27 cellular contexts compared by ENCODE assay signal in the genomic region with DNA sequence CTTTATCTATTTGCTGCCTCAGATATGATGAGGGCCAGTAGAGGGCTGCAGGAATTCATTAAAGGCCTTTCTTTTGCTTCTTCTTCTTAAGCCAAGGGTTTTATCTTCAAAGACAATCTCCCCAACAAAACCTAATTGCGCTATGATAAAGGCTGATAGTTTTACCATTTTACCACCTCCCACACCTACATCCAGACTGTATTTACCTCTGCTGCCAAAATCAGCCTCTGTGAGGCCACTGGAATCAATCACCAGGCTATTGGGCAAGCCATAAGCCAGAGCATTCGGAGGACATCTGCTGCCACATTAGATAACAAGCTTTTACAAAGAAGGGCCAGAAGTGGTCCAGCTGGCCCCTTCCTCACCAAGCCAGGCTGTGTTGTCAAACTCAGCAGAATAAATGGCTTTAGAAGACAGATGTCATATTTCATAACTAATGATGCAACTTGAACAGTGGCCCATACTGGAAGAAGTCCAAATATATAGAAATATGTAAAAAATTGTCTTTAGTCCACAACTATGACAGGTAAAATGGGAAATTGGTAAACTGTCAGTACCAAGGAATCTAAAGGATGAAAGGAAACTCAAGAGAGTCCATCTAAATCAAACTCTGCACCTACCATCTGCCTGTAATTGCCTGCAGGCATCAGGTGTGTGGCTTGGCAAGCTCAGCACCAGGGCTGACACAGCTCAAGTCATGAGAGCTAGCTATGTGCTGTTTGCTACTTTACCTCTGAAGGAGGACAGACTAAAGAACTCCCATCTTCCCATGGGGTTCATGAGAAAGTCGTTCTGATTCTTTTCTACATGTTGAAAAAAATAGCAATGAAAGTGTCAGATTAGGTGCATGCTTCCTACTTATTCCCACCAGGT. TPM values are rescaled to one million over a fixed set of nuclear protein-coding genes. Genes with fewer than 3 reads are reported as not detected.
DNase-seq lines count a peak whose midpoint lies in the region; FAIRE-seq and TF ChIP-seq lines count a peak whose summit lies in the region.
"Had no signal": no experiment of that assay in that cellular context is flagged by ENCODE, and none has a peak within 500 bp of the region (broad histone marks: within the 10 kb centered on the region; RNA-seq: fewer than 3 reads in every experiment).

No MANE protein-coding gene starts in this region.

- no TSS peak for BruUV-seq in MCF 10A (replicated peaks; lab: Mats Ljungman, UMichigan)

- H3K27me3 Mint-ChIP-seq in MCF 10A (ENCODE audit: insufficient read depth, unreplicated experiment) (no peaks in the 10 kb centered on the region), brain (no peaks in the 10 kb centered on the region)
- H3K27me3 Mint-ChIP-seq in T-helper 2 cell treated with Interferon-gamma antibody and Interleukin-4, amounts not matched to agents 5 μg/mL and 100 μg/mL, for 36 hours (ENCODE audit: low read depth) = no peaks in the 10 kb centered on the region
- H3K27me3 Mint-ChIP-seq: activated CD8-positive, alpha-beta memory T cell treated with anti-CD3 and anti-CD28 coated beads, Interleukin-2, amount 10 ng/mL, durations not matched to agents 7 days and 5 days; activated naive CD4-positive, alpha-beta T cell treated with anti-CD3 and anti-CD28 coated beads, Interleukin-2, amount 50 U/mL, for 24 hours had no signal

- no peak overlapping the region for H3K9ac ChIP-seq in keratinocyte (ENCODE audit: control insufficient read depth, extremely low read depth, insufficient read depth, low read length)
- H3K9ac ChIP-seq: BLaER1 treated with 17β-estradiol and CSF1 and Interleukin-3, amounts not matched to agents 10 nM and 100 nM had no signal

- TF ChIP-seq CTCF in MCF 10A (IDR thresholded peaks at IDR 0.05; ENCODE audit: unreplicated experiment) (no peak), breast epithelium (IDR thresholded peaks at IDR 0.05) (no peak), brain (conservative IDR thresholded peaks at IDR 0.05) (no peak), keratinocyte (optimal IDR thresholded peaks at IDR 0.05 in 1 of 3, IDR thresholded peaks at IDR 0.05 in 1 of 3, conservative IDR thresholded peaks at IDR 0.05 in 1 of 3; ENCODE audit: extremely low read depth in 1 of 3, insufficient read depth in 2 of 3, low read length in 3 of 3) (no peak)

- H3K79me2 ChIP-seq in keratinocyte (ENCODE audit: control insufficient read depth, insufficient read depth, low read length) = no peaks in the 10 kb centered on the region

- H3K4me2 ChIP-seq in keratinocyte (ENCODE audit: control insufficient read depth, extremely low read depth, insufficient read depth, low read depth, low read length) = no peak overlapping the region
- H3K4me2 ChIP-seq: A549; BLaER1 treated with 17β-estradiol and CSF1 and Interleukin-3, amounts not matched to agents 10 nM and 100 nM had no signal

- no peak overlapping the region for H3K4me3 Mint-ChIP-seq in MCF 10A (ENCODE audit: unreplicated experiment)
- H3K4me3 Mint-ChIP-seq in brain = no peak overlapping the region
- no peak overlapping the region for H3K4me3 Mint-ChIP-seq in T-helper 2 cell treated with Interferon-gamma antibody and Interleukin-4, amounts not matched to agents 5 μg/mL and 100 μg/mL, for 36 hours
- H3K4me3 Mint-ChIP-seq: activated CD4-positive, alpha-beta T cell treated with anti-CD3 and anti-CD28 coated beads, Interleukin-2, amount 10 ng/mL, durations not matched to agents 24 days and 14 days; activated CD8-positive, alpha-beta memory T cell treated with anti-CD3 and anti-CD28 coated beads, Interleukin-2, amount 10 ng/mL, durations not matched to agents 7 days and 5 days; activated naive CD4-positive, alpha-beta T cell treated with anti-CD3 and anti-CD28 coated beads, Interleukin-2, amount 50 U/mL, for 24 hours had no signal

- H3K9me1 ChIP-seq in keratinocyte (ENCODE audit: control insufficient read depth, extremely low read depth, insufficient read depth, low read length) = no peaks in the 10 kb centered on the region

- H3K4me1 Mint-ChIP-seq in MCF 10A (ENCODE audit: insufficient read depth, unreplicated experiment) (no peaks in the 10 kb centered on the region), brain (peaks cover 6% of the 10 kb centered on the region)
- H3K4me1 Mint-ChIP-seq in T-helper 2 cell treated with Interferon-gamma antibody and Interleukin-4, amounts not matched to agents 5 μg/mL and 100 μg/mL, for 36 hours (ENCODE audit: low read depth) = peaks cover 44% of the 10 kb centered on the region

- H3K4me3 ChIP-seq in breast epithelium (no peak overlapping the region), keratinocyte (ENCODE audit: control insufficient read depth in 2 of 3, extremely low read depth in 1 of 3, insufficient read depth in 2 of 3, low read depth in 1 of 3, low read length in 3 of 3) (no peak overlapping the region)
- H3K4me3 ChIP-seq: A549; BLaER1 treated with 17β-estradiol and CSF1 and Interleukin-3, amounts not matched to agents 10 nM and 100 nM; prostate gland had no signal

- DNase-seq in MCF 10A (ENCODE audit: unreplicated experiment) (peak; percentile 27), breast epithelium (ENCODE audit: low spot score in 2 of 2) (no peak), NCI-H446 treated with DMSO at 0.1 percent for 48 hours (lab: John Stamatoyannopoulos, UW) (peak; percentile 94), keratinocyte (ENCODE audit: low read depth, low spot score) (peak; percentile 1), pons (ENCODE audit: low spot score) (no peak), LoVo (ENCODE audit: low spot score) (no peak)
- no peak for DNase-seq in T-helper 2 cell treated with Interferon-gamma antibody and Interleukin-4, amounts not matched to agents 5 μg/mL and 100 μg/mL, for 36 hours (ENCODE audit: low spot score)
- DNase-seq: activated CD4-positive, alpha-beta T cell treated with anti-CD3 and anti-CD28 coated beads, Interleukin-2, amount 10 ng/mL, durations not matched to agents 24 days and 14 days; activated CD8-positive, alpha-beta memory T cell treated with anti-CD3 and anti-CD28 coated beads, Interleukin-2, amount 10 ng/mL, durations not matched to agents 7 days and 5 days; anterior cingulate cortex; Calu3; effector CD4-positive, alpha-beta T cell; HCEC 1CT; islet precursor cell; NCI-H146; NCI-H510A treated with DMSO at 0.1 percent for 48 hours; OCI-M1; SIG-M5 had no signal

- CTCF ChIA-PET in MCF 10A (lab: Yijun Ruan, JAX) = interaction anchor here (0.6 to 2.8 kb wide), 8 partner anchors 11 to 652 kb away, joined by 3 to 32 read pairs (median 10); no protein-coding TSS in a partner anchor

- FAIRE-seq in keratinocyte (lab: Jason Lieb, UNC) = peak; percentile 44
- FAIRE-seq: A549, urothelium cell line had no signal

- no peaks in the 10 kb centered on the region for H3K27me3 ChIP-seq in breast epithelium
- H3K27me3 ChIP-seq in keratinocyte (ENCODE audit: control insufficient read depth, extremely low read depth, insufficient read depth, low read length) = peaks cover 2% of the 10 kb centered on the region
- H3K27me3 ChIP-seq: BLaER1 treated with 17β-estradiol and CSF1 and Interleukin-3, amounts not matched to agents 10 nM and 100 nM had no signal

- H3K27ac ChIP-seq in breast epithelium = no peak overlapping the region
- H3K27ac ChIP-seq in keratinocyte (ENCODE audit: control insufficient read depth, insufficient read depth, low read length) = no peak overlapping the region
- H3K27ac ChIP-seq: A549; BLaER1 treated with 17β-estradiol and CSF1 and Interleukin-3, amounts not matched to agents 10 nM and 100 nM; prostate gland had no signal

- POLR2A ChIA-PET in MCF 10A (lab: Yijun Ruan, JAX) = interaction anchor here (0.6 to 1.1 kb wide), 3 partner anchors 40 to 529 kb away, joined by 3 to 4 read pairs (median 3); no protein-coding TSS in a partner anchor

- TF ChIP-seq POLR2A in breast epithelium (IDR thresholded peaks at IDR 0.05) = no peak

- H2AFZ ChIP-seq in keratinocyte (ENCODE audit: control insufficient read depth, low read length) = no peak overlapping the region

- H3K4me1 ChIP-seq in breast epithelium = no peaks in the 10 kb centered on the region
- H3K4me1 ChIP-seq in keratinocyte (ENCODE audit: control insufficient read depth, extremely low read depth, insufficient read depth, low read length) = no peaks in the 10 kb centered on the region
- H3K4me1 ChIP-seq: A549, prostate gland had no signal

- H3K9me3 ChIP-seq in breast epithelium (no peaks in the 10 kb centered on the region), keratinocyte (ENCODE audit: control insufficient read depth, low read depth, low read length) (no peaks in the 10 kb centered on the region)
- H3K9me3 ChIP-seq: A549; BLaER1 treated with 17β-estradiol and CSF1 and Interleukin-3, amounts not matched to agents 10 nM and 100 nM; prostate gland had no signal

- H4K20me1 ChIP-seq in keratinocyte (ENCODE audit: control insufficient read depth, extremely low read depth, insufficient read depth, low read length) = no peaks in the 10 kb centered on the region
- H4K20me1 ChIP-seq: BLaER1 treated with 17β-estradiol and CSF1 and Interleukin-3, amounts not matched to agents 10 nM and 100 nM had no signal

- H3K36me3 Mint-ChIP-seq in MCF 10A (ENCODE audit: insufficient read depth, unreplicated experiment) (no peaks in the 10 kb centered on the region), brain (no peaks in the 10 kb centered on the region)
- no peaks in the 10 kb centered on the region for H3K36me3 Mint-ChIP-seq in T-helper 2 cell treated with Interferon-gamma antibody and Interleukin-4, amounts not matched to agents 5 μg/mL and 100 μg/mL, for 36 hours (ENCODE audit: low read depth)
- H3K36me3 Mint-ChIP-seq: activated CD8-positive, alpha-beta memory T cell treated with anti-CD3 and anti-CD28 coated beads, Interleukin-2, amount 10 ng/mL, durations not matched to agents 7 days and 5 days; activated naive CD4-positive, alpha-beta T cell treated with anti-CD3 and anti-CD28 coated beads, Interleukin-2, amount 50 U/mL, for 24 hours had no signal

- intact Hi-C loops in MCF 10A (cut with micrococcal nuclease) = no loop called here
- intact Hi-C loops in breast epithelium (cut with DNase I; ENCODE audit: low total_unique reads) = no loop called here

- H3K27ac Mint-ChIP-seq in MCF 10A (ENCODE audit: low read depth, unreplicated experiment) = no peak overlapping the region
- H3K27ac Mint-ChIP-seq in brain = peak overlapping the region in 3 of 5 experiments; percentile 7 to 23 (median 8)
- H3K27ac Mint-ChIP-seq in T-helper 2 cell treated with Interferon-gamma antibody and Interleukin-4, amounts not matched to agents 5 μg/mL and 100 μg/mL, for 36 hours = no peak overlapping the region
- H3K27ac Mint-ChIP-seq: activated CD4-positive, alpha-beta T cell treated with anti-CD3 and anti-CD28 coated beads, Interleukin-2, amount 10 ng/mL, durations not matched to agents 24 days and 14 days; activated CD8-positive, alpha-beta memory T cell treated with anti-CD3 and anti-CD28 coated beads, Interleukin-2, amount 10 ng/mL, durations not matched to agents 7 days and 5 days; activated naive CD4-positive, alpha-beta T cell treated with anti-CD3 and anti-CD28 coated beads, Interleukin-2, amount 50 U/mL, for 24 hours had no signal

- dilution Hi-C loops in keratinocyte (cut with MboI; ENCODE audit: extremely low pct_ligation_motif_present, low sequenced_read_pairs) = no loop called here

- H3K9me3 Mint-ChIP-seq in MCF 10A (ENCODE audit: unreplicated experiment) (no peaks in the 10 kb centered on the region), brain (no peaks in the 10 kb centered on the region)
- no peaks in the 10 kb centered on the region for H3K9me3 Mint-ChIP-seq in T-helper 2 cell treated with Interferon-gamma antibody and Interleukin-4, amounts not matched to agents 5 μg/mL and 100 μg/mL, for 36 hours
- H3K9me3 Mint-ChIP-seq: activated CD4-positive, alpha-beta T cell treated with anti-CD3 and anti-CD28 coated beads, Interleukin-2, amount 10 ng/mL, durations not matched to agents 24 days and 14 days; activated naive CD4-positive, alpha-beta T cell treated with anti-CD3 and anti-CD28 coated beads, Interleukin-2, amount 50 U/mL, for 24 hours had no signal

- H3K36me3 ChIP-seq in breast epithelium (no peaks in the 10 kb centered on the region), keratinocyte (ENCODE audit: control insufficient read depth in 2 of 2, extremely low read depth in 1 of 2, insufficient read depth in 2 of 2, low read length in 2 of 2) (no peaks in the 10 kb centered on the region)
- H3K36me3 ChIP-seq: BLaER1 treated with 17β-estradiol and CSF1 and Interleukin-3, amounts not matched to agents 10 nM and 100 nM; prostate gland had no signal

RNA-seq across cellular contexts. Expression of a gene that starts 16.1 kb away (rescaled TPM):
- total RNA-seq in MCF 10A (2022) (not detected in 2 replicates), breast epithelium (not detected)
- polyA plus RNA-seq in brain (ENCODE audit: insufficient read depth, low read depth, low replicate concordance) (0.15 TPM), keratinocyte (0.04 to 0.05 TPM in 2 of 3 replicates, not detected in the other)
- polyA plus RNA-seq in keratinocyte (2011; ENCODE audit: low read depth) = not detected
- polyA plus RNA-seq in keratinocyte (2011; cell fraction: cytosol; rRNA removed) = 0.04 TPM in 1 of 2 replicates, not detected in the other
- polyA plus RNA-seq in keratinocyte (2011; cell fraction: nucleus; rRNA removed) = 0.08 and 0.17 TPM in 2 replicates
- polyA plus RNA-seq in keratinocyte (2012; ENCODE audit: low replicate concordance) = not detected in 2 replicates
- 0.13 to 0.35 TPM in 2 of 3 replicates, not detected in the other for polyA minus RNA-seq in keratinocyte
- polyA minus RNA-seq in keratinocyte (2011; cell fraction: cytosol; rRNA and poly(A)+ RNA removed) = not detected
- 0.85 and 1.3 TPM in 2 replicates for polyA minus RNA-seq in keratinocyte (2011; cell fraction: nucleus; rRNA and poly(A)+ RNA removed)
- total RNA-seq: activated CD4-positive, alpha-beta T cell treated with anti-CD3 and anti-CD28 coated beads, Interleukin-2, amount 10 ng/mL, durations not matched to agents 24 days and 14 days; Calu3; esophagus mucosa; T-helper 1 cell treated with Interleukin-12 subunit alpha and Interleukin-12 subunit beta and Interleukin-4 antibody, amounts not matched to agents 30 ng/mL and 1 ng/mL, for 36 hours had no signal
- polyA plus RNA-seq: A549 had no signal

RNA-seq across cellular contexts. Expression of a gene that starts 32.2 kb away (rescaled TPM):
- total RNA-seq in MCF 10A (2022) (not detected in 2 replicates), breast epithelium (not detected)
- polyA plus RNA-seq in brain (ENCODE audit: insufficient read depth, low read depth, low replicate concordance) (not detected), keratinocyte (not detected in 3 replicates)
- polyA plus RNA-seq in keratinocyte (2011; ENCODE audit: low read depth) = not detected
- not detected in 2 replicates for polyA plus RNA-seq in keratinocyte (2011; cell fraction: cytosol; rRNA removed)
- not detected in 2 replicates for polyA plus RNA-seq in keratinocyte (2011; cell fraction: nucleus; rRNA removed)
- not detected in 2 replicates for polyA plus RNA-seq in keratinocyte (2012; ENCODE audit: low replicate concordance)
- not detected in 3 replicates for polyA minus RNA-seq in keratinocyte
- not detected for polyA minus RNA-seq in keratinocyte (2011; cell fraction: cytosol; rRNA and poly(A)+ RNA removed)
- not detected in 2 replicates for polyA minus RNA-seq in keratinocyte (2011; cell fraction: nucleus; rRNA and poly(A)+ RNA removed)
- total RNA-seq: activated CD4-positive, alpha-beta T cell treated with anti-CD3 and anti-CD28 coated beads, Interleukin-2, amount 10 ng/mL, durations not matched to agents 24 days and 14 days; activated CD8-positive, alpha-beta memory T cell treated with anti-CD3 and anti-CD28 coated beads, Interleukin-2, amount 10 ng/mL, durations not matched to agents 7 days and 5 days; Calu3; esophagus mucosa; lung microvascular endothelial cell; prostate gland; T-helper 1 cell treated with Interleukin-12 subunit alpha and Interleukin-12 subunit beta and Interleukin-4 antibody, amounts not matched to agents 30 ng/mL and 1 ng/mL, for 36 hours had no signal
- polyA plus RNA-seq: A549 had no signal

RNA-seq across cellular contexts. Expression of a gene that starts 39.5 kb away (rescaled TPM):
- total RNA-seq in MCF 10A (2022) = 6.6 and 7.9 TPM in 2 replicates
- total RNA-seq in breast epithelium = 10 to 100 TPM in 2 of 3 donors, 1 to 10 TPM in 1; 8.2 to 14.4 (median 13.8) TPM
- polyA plus RNA-seq in brain (ENCODE audit: insufficient read depth, low read depth, low replicate concordance) = 23.1 TPM
- polyA plus RNA-seq in keratinocyte = 20.3 to 34.6 TPM (median 22.3 TPM) in 3 replicates
- polyA plus RNA-seq in keratinocyte (2011; ENCODE audit: low read depth) = 9.7 TPM
- 19.6 and 25.0 TPM in 2 replicates for polyA plus RNA-seq in keratinocyte (2011; cell fraction: cytosol; rRNA removed)
- 28.6 and 31.2 TPM in 2 replicates for polyA plus RNA-seq in keratinocyte (2011; cell fraction: nucleus; rRNA removed)
- polyA plus RNA-seq in keratinocyte (2012; ENCODE audit: low replicate concordance) = 6.7 and 14.1 TPM in 2 replicates
- 1.0 to 22.3 TPM (median 7.9 TPM) in 3 replicates for polyA minus RNA-seq in keratinocyte
- polyA minus RNA-seq in keratinocyte (2011; cell fraction: cytosol; rRNA and poly(A)+ RNA removed) = 11.3 TPM
- 7.9 and 19.9 TPM in 2 replicates for polyA minus RNA-seq in keratinocyte (2011; cell fraction: nucleus; rRNA and poly(A)+ RNA removed)

Comparison
In these comparisons a context has a peak if more than half of its experiments do, and no peak if none do; other contexts are left out.
1. DNase-seq: peak in MCF 10A (single experiment), NCI-H446 treated with DMSO at 0.1 percent for 48 hours (single experiment) and keratinocyte (single experiment); none in breast epithelium (0 of 2), pons (single experiment), T-helper 2 cell treated with Interferon-gamma antibody and Interleukin-4, amounts not matched to agents 5 μg/mL and 100 μg/mL, for 36 hours (single experiment) and LoVo (single experiment).
2. H3K27ac Mint-ChIP-seq: peak in brain (3 of 5); none in MCF 10A (single experiment) and T-helper 2 cell treated with Interferon-gamma antibody and Interleukin-4, amounts not matched to agents 5 μg/mL and 100 μg/mL, for 36 hours (single experiment).